19 cellular contexts compared by ENCODE assay signal in genomic region chr15:55257933-55258332, GRCh38. TPM values are rescaled to one million over a fixed set of nuclear protein-coding genes. Genes with fewer than 3 reads are reported as not detected.
A peak's percentile ranks its signal among the peaks of the same experiment; 100 is the strongest.
DNase-seq lines count a peak whose midpoint lies in the region; ATAC-seq, FAIRE-seq and TF ChIP-seq lines count a peak whose summit lies in the region.
"Had no signal": no experiment of that assay in that cellular context is flagged by ENCODE, and none has a peak within 500 bp of the region (broad histone marks: within the 10 kb centered on the region; RNA-seq: fewer than 3 reads in every experiment).

No MANE protein-coding gene starts in this region.

- H3K4me2 ChIP-seq in GM12878 (ENCODE audit: control insufficient read depth, insufficient read depth): peak overlapping the region; percentile 19; the same call in 1 of the 2 replicates
- H3K4me2 ChIP-seq: SK-N-SH, smooth muscle cell had no signal

- no peaks in the 10 kb centered on the region; a peak in 1 of 4 replicates for H3K36me3 ChIP-seq in GM12878 (ENCODE audit: control insufficient read depth in 2 of 2, insufficient read depth in 2 of 2, low read length in 1 of 2)
- H3K36me3 ChIP-seq: esophagus squamous epithelium had no signal

- no peak overlapping the region for H3K27ac ChIP-seq in GM12878 (ENCODE audit: control insufficient read depth, insufficient read depth)
- H3K27ac ChIP-seq: esophagus squamous epithelium, parathyroid adenoma had no signal

- H3K27me3 ChIP-seq in GM12878 (replicated peaks in 1 of 2; ENCODE audit: control insufficient read depth in 2 of 2, insufficient read depth in 2 of 2, low read length in 1 of 2): no peaks in the 10 kb centered on the region
- H3K27me3 ChIP-seq: esophagus squamous epithelium had no signal

- no peak for DNase-seq in stimulated activated naive CD8-positive, alpha-beta T cell treated with anti-CD3 and anti-CD28 coated beads, Interleukin-15, Interleukin-2, amounts not matched to agents 100 U/mL and 50 U/mL, for 24 hours
- DNase-seq in GM12878 (ENCODE audit: low read depth, low spot score): no peak
- DNase-seq in NCI-H2196 treated with DMSO at 0.1 percent for 48 hours (lab: John Stamatoyannopoulos, UW; ENCODE audit: unreplicated experiment): no peak
- no peak for DNase-seq in NCI-H526 (lab: John Stamatoyannopoulos, UW)
- DNase-seq: activated T-cell treated with anti-CD3 and anti-CD28 coated beads, Interleukin-2, amount 50 U/mL, for 48 hours; DMS79 treated with DMSO at 0.1 percent for 48 hours; esophagus squamous epithelium; HFFc6; NCI-H187 treated with DMSO at 0.1 percent for 48 hours; SK-N-SH; stimulated activated naive CD4-positive, alpha-beta T cell treated with Interleukin-2 at 50 U/mL for 16 hours had no signal

- H3K4me3 ChIP-seq in GM12878: no peak overlapping the region
- H3K4me3 ChIP-seq: esophagus squamous epithelium, smooth muscle cell had no signal

- SMC1A ChIA-PET in GM12878 (lab: Charles Lee; ENCODE audit: uncharacterized antibody, unreplicated experiment): interaction anchor here (0.9 to 5.7 kb wide), 8 partner anchors 10 to 177 kb away, joined by 3 to 38 read pairs (median 5); no protein-coding TSS in a partner anchor

- no peaks in the 10 kb centered on the region; the same call in 1 of the 2 replicates for H3K79me2 ChIP-seq in GM12878 (ENCODE audit: control insufficient read depth, insufficient read depth, low read length)
- H3K79me2 ChIP-seq: parathyroid adenoma had no signal

- no peak for ATAC-seq in stimulated activated naive CD8-positive, alpha-beta T cell treated with anti-CD3 and anti-CD28 coated beads, Interleukin-15, Interleukin-2, amounts not matched to agents 100 U/mL and 50 U/mL, for 24 hours
- ATAC-seq in HG03342 (IDR thresholded peaks at IDR 0.05; ENCODE audit: unreplicated experiment) (peak; percentile 33), GM12878 (peak; percentile 50), HG03457 (IDR thresholded peaks at IDR 0.05; ENCODE audit: unreplicated experiment) (no peak), HG02623 (IDR thresholded peaks at IDR 0.05; ENCODE audit: unreplicated experiment) (no peak)
- ATAC-seq: WTC11 had no signal

- peaks cover 24% of the 10 kb centered on the region for H3K4me1 ChIP-seq in GM12878 (ENCODE audit: control insufficient read depth, insufficient read depth, low read length)
- H3K4me1 ChIP-seq: parathyroid adenoma had no signal

- no TSS peak for BruUV-seq in GM12878 (replicated peaks; lab: Mats Ljungman, UMichigan)

- no peak overlapping the region for H3K9ac ChIP-seq in GM12878 (ENCODE audit: control insufficient read depth, insufficient read depth, low read length)
- H3K9ac ChIP-seq: parathyroid adenoma, SK-N-SH had no signal

- H3K4me3 Mint-ChIP-seq in stimulated activated naive CD8-positive, alpha-beta T cell treated with anti-CD3 and anti-CD28 coated beads, Interleukin-15, Interleukin-2, amounts not matched to agents 100 ng/mL and 50 ng/mL, for 24 hours: peak overlapping the region; percentile 20
- H3K4me3 Mint-ChIP-seq: dendritic cell treated with granulocyte-macrophage colony-stimulating factor and Interleukin-4, amounts not matched to agents 40 ng/mL and 50 ng/mL, for 4 days; HFFc6; WTC11 had no signal

- H3K27ac Mint-ChIP-seq in stimulated activated naive CD8-positive, alpha-beta T cell treated with anti-CD3 and anti-CD28 coated beads, Interleukin-15, Interleukin-2, amounts not matched to agents 100 ng/mL and 50 ng/mL, for 24 hours: peak overlapping the region; percentile 80
- H3K27ac Mint-ChIP-seq: dendritic cell treated with granulocyte-macrophage colony-stimulating factor and Interleukin-4, amounts not matched to agents 40 ng/mL and 50 ng/mL, for 4 days; HFFc6; WTC11 had no signal

- TF ChIP-seq EP300 in GM12878 (IDR thresholded peaks at IDR 0.05; ENCODE audit: borderline replicate concordance in 1 of 2, control insufficient read depth in 1 of 2, low read depth in 2 of 2, low read length in 2 of 2): no peak

- POLR2A ChIA-PET in GM12878 (lab: Charles Lee): interaction anchor here (0.6 to 0.9 kb wide), 3 partner anchors 26 to 1182 kb away, joined by 3 to 4 read pairs (median 4); no protein-coding TSS in a partner anchor

- RAD21 ChIA-PET in GM12878 (lab: Charles Lee; ENCODE audit: unreplicated experiment): interaction anchor here (0.5 to 3.6 kb wide), 9 partner anchors 9 to 1285 kb away, joined by 3 to 19 read pairs (median 4); no protein-coding TSS in a partner anchor

- peaks cover 64% of the 10 kb centered on the region for H3K36me3 Mint-ChIP-seq in stimulated activated naive CD8-positive, alpha-beta T cell treated with anti-CD3 and anti-CD28 coated beads, Interleukin-15, Interleukin-2, amounts not matched to agents 100 ng/mL and 50 ng/mL, for 24 hours (ENCODE audit: low read depth)
- H3K36me3 Mint-ChIP-seq: WTC11 had no signal

- H3K27me3 Mint-ChIP-seq in stimulated activated naive CD8-positive, alpha-beta T cell treated with anti-CD3 and anti-CD28 coated beads, Interleukin-15, Interleukin-2, amounts not matched to agents 100 ng/mL and 50 ng/mL, for 24 hours: no peaks in the 10 kb centered on the region
- H3K27me3 Mint-ChIP-seq: dendritic cell treated with granulocyte-macrophage colony-stimulating factor and Interleukin-4, amounts not matched to agents 40 ng/mL and 50 ng/mL, for 4 days had no signal

- CTCF ChIA-PET in GM12878 (lab: Yijun Ruan, JAX): interaction anchor here (1.1 to 1.8 kb wide), 3 partner anchors 9 to 181 kb away, joined by 3 to 8 read pairs (median 7); no protein-coding TSS in a partner anchor

- in situ Hi-C loops in GM12878 (cut with MboI): no loop called here

- TF ChIP-seq CTCF in GM12878 (IDR thresholded peaks at IDR 0.05 in 2 of 3, conservative IDR thresholded peaks at IDR 0.05 in 1 of 3; ENCODE audit: control insufficient read depth in 2 of 3, extremely low read depth in 1 of 3, insufficient read depth in 1 of 3, low read depth in 3 of 3, low read length in 3 of 3): no peak

- H2AFZ ChIP-seq in GM12878 (ENCODE audit: control insufficient read depth, low read depth, low read length): no peak overlapping the region
- H2AFZ ChIP-seq: parathyroid adenoma had no signal

- TF ChIP-seq RAD21 in GM12878 (IDR thresholded peaks at IDR 0.05; ENCODE audit: insufficient read depth, low read depth, low read length): no peak

- no peak for TF ChIP-seq POLR2A in GM12878 (IDR thresholded peaks at IDR 0.05; ENCODE audit: low read depth, low read length)

- intact Hi-C loops in GM12878 (cut with micrococcal nuclease; ENCODE audit: unreplicated experiment): loop anchor here (5.0 kb wide), 1 partner anchor 36 kb away; no protein-coding TSS in a partner anchor

- H3K9me3 Mint-ChIP-seq in stimulated activated naive CD8-positive, alpha-beta T cell treated with anti-CD3 and anti-CD28 coated beads, Interleukin-15, Interleukin-2, amounts not matched to agents 100 ng/mL and 50 ng/mL, for 24 hours: no peaks in the 10 kb centered on the region
- H3K9me3 Mint-ChIP-seq: dendritic cell treated with granulocyte-macrophage colony-stimulating factor and Interleukin-4, amounts not matched to agents 40 ng/mL and 50 ng/mL, for 4 days; HFFc6 had no signal

- no peaks in the 10 kb centered on the region; the same call in 2 of the 3 replicates for H3K9me3 ChIP-seq in GM12878 (replicated peaks; ENCODE audit: control insufficient read depth, insufficient read depth, low read length)
- H3K9me3 ChIP-seq: esophagus squamous epithelium, SK-N-SH had no signal

- no peaks in the 10 kb centered on the region for H4K20me1 ChIP-seq in GM12878 (ENCODE audit: control insufficient read depth, insufficient read depth)

- H3K4me1 Mint-ChIP-seq in stimulated activated naive CD8-positive, alpha-beta T cell treated with anti-CD3 and anti-CD28 coated beads, Interleukin-15, Interleukin-2, amounts not matched to agents 100 ng/mL and 50 ng/mL, for 24 hours (ENCODE audit: low read depth): peaks cover 64% of the 10 kb centered on the region
- H3K4me1 Mint-ChIP-seq: WTC11 had no signal

- peak; percentile 57 for FAIRE-seq in GM12878 (lab: Jason Lieb, UNC)

- WGBS in GM12878 (ENCODE audit: insufficient coverage, insufficient replicate concordance, low lambda C conversion rate, missing lambda C conversion rate): 94% methylated on average over 3 of the region's 5 CpGs

TF ChIP-seq in GM12878, 131 proteins besides CTCF, POLR2A, EP300 and RAD21:
- TF ChIP-seq SIN3A (IDR thresholded peaks at IDR 0.05; ENCODE audit: low read depth, low read length): no peak
- 0 out of 2 replicates have a peak, but pooled peaks have one; percentile 28 for TF ChIP-seq ZNF384 (IDR thresholded peaks at IDR 0.05; ENCODE audit: borderline replicate concordance, low read depth, low read length)

RNA-seq across cellular contexts. Expression of gene RAB27A, which starts 31.7 kb away (rescaled TPM):
- 104 and 107 TPM in 2 replicates for total RNA-seq in GM12878 (2013; cell fraction: nucleolus; rRNA removed)
- total RNA-seq in GM12878 (2014; rRNA removed): 13.3 and 15.4 TPM in 2 replicates
- total RNA-seq in GM12878 (2014; rRNA removed; fragmentation: Illumina TruSeq; extraction: Trizol): 27.6 and 30.8 TPM in 2 replicates
- total RNA-seq in GM12878 (2021): 52.2 and 53.2 TPM in 2 replicates
- polyA plus RNA-seq in GM12878 (2011; ENCODE audit: low read depth): 14.9 TPM
- polyA plus RNA-seq in GM12878 (2011; rRNA removed): 139 and 184 TPM in 2 replicates
- 55.6 and 70.9 TPM in 2 replicates for polyA plus RNA-seq in GM12878 (2011; cell fraction: cytosol; rRNA removed)
- 35.5 and 42.4 TPM in 2 replicates for polyA plus RNA-seq in GM12878 (2011; cell fraction: nucleus; rRNA removed)
- polyA plus RNA-seq in GM12878 (2012): 17.4 and 27.6 TPM in 2 replicates
- polyA plus RNA-seq in GM12878 (2014; fragmentation: Illumina TruSeq; extraction: Trizol): 65.4 and 85.6 TPM in 2 replicates
- 10 to 100 TPM; 24.6 to 36.5 TPM for polyA plus RNA-seq in GM12878 (2014; fragmentation: Nextera tagmentation; extraction: Ambion mirVana)
- polyA plus RNA-seq in GM12878 (2014; rRNA removed): 44.3 and 50.6 TPM in 2 replicates
- 10 to 100 TPM; 32.0 to 33.9 TPM for polyA plus RNA-seq in GM12878 (2016; fragmentation: Nextera tagmentation; extraction: Ambion mirVana)
- 38.7 and 48.9 TPM in 2 replicates for polyA minus RNA-seq in GM12878 (2011; rRNA and poly(A)+ RNA removed)
- polyA minus RNA-seq in GM12878 (2011; cell fraction: cytosol; rRNA and poly(A)+ RNA removed): 20.4 and 23.8 TPM in 2 replicates
- 14.3 and 20.1 TPM in 2 replicates for polyA minus RNA-seq in GM12878 (2011; cell fraction: nucleus; rRNA and poly(A)+ RNA removed)

Comparison
In these comparisons a context has a peak if more than half of its experiments do, and no peak if none do; other contexts are left out.
1. ATAC-seq: peak in HG03342 (single experiment) and GM12878 (single experiment); none in stimulated activated naive CD8-positive, alpha-beta T cell treated with anti-CD3 and anti-CD28 coated beads, Interleukin-15, Interleukin-2, amounts not matched to agents 100 U/mL and 50 U/mL, for 24 hours (single experiment), HG03457 (single experiment) and HG02623 (single experiment).